ENCODE assay signal across 1 cellular context in genomic region chr4:107987916-107988762, GRCh38.
TF ChIP-seq lines count a peak whose summit lies in the region.

No MANE protein-coding gene starts in this region.

TF ChIP-seq in HCT116, 20 proteins besides CTCF, POLR2A, EP300 and RAD21 (continued from another document):
- no peak for TF ChIP-seq JUND (IDR thresholded peaks at IDR 0.05)
- TF ChIP-seq EZH2 (IDR thresholded peaks at IDR 0.05), result no peak
